In the genomic region with DNA sequence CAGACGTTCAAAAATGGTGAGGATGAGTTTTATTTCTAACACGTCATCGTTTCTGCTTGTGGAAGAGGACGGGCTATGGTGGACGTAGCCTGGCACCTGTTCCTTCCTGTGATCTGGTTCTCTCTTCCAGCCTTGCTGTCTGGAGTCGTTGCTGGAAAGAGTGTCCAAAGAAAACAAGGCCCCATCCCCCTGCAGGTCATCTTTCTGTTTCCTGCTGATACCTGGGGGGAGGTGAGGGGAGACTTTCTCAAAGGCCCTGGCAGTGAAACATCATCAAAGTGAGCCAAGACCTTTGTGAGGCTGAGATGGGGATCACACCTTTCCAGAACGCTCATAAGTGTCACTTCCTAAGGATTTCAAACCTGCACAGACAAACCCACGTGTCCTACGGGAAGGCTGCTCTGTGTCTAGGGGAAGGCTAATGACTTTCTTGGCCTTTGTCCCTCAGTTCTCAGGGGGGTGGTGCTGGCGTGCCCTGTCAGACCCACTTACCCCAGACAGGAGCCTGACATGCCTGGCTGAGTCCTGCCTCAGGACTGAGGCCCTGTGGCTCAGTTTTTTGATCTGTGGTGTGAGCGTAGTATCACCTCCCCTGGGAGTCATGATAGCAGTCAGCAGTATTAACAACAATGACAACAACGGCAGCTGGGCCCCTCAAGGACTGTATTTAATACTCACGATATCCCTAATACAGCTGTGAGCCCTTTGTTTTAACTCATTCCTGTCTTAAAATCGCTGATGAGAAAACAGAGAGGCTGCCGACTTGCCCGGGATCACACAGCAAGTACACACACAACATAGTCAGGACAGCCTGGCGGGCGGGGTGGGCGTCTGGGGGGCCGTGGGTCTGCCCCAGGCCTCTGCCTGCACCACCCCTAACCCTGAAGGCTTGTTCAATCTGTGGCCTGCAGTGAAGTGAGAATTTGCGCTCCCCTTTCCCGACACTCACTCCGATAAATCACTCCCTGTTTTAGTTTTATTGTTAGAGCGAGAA, we compare ENCODE assay signal across 12 cellular contexts.
DNase-seq lines count a peak whose midpoint lies in the region; ATAC-seq and TF ChIP-seq lines count a peak whose summit lies in the region.
"Had no signal": no experiment of that assay in that cellular context is flagged by ENCODE, and none has a peak within 500 bp of the region (broad histone marks: within the 10 kb centered on the region; RNA-seq: fewer than 3 reads in every experiment).

No MANE protein-coding gene starts in this region.

- H3K4me1 ChIP-seq in DOHH2 (ENCODE audit: control insufficient read depth, low read length), result peaks cover 47% of the 10 kb centered on the region
- peaks cover 6% of the 10 kb centered on the region for H3K4me1 ChIP-seq in GM23338 (ENCODE audit: insufficient read depth)
- peaks cover 30% of the 10 kb centered on the region for H3K4me1 ChIP-seq in muscle layer of colon (ENCODE audit: insufficient read depth, low read length)
- peaks cover 0 to 16% of the 10 kb centered on the region in 2 donors for H3K4me1 ChIP-seq in right atrium auricular region

- H3K27me3 ChIP-seq in DOHH2 (ENCODE audit: control insufficient read depth, low read length) (no peaks in the 10 kb centered on the region), GM23338 (ENCODE audit: insufficient read depth) (no peaks in the 10 kb centered on the region), muscle layer of colon (ENCODE audit: control insufficient read depth in 1 of 2, insufficient read depth in 2 of 2, low read length in 2 of 2) (no peaks in the 10 kb centered on the region), right atrium auricular region (no peaks in the 10 kb centered on the region)

- peak; percentile 23 for ATAC-seq in GM23338

- no peaks in the 10 kb centered on the region for H3K9me2 ChIP-seq in DOHH2 (replicated peaks; ENCODE audit: control insufficient read depth, low read length)
- H3K9me2 ChIP-seq in GM23338 (ENCODE audit: insufficient read depth), result no peaks in the 10 kb centered on the region

- H3K4me2 ChIP-seq in DOHH2 (ENCODE audit: low read length) (peak overlapping the region; percentile 74), GM23338 (peak overlapping the region; percentile 71)

- H3K79me2 ChIP-seq in DOHH2 (ENCODE audit: control insufficient read depth, low read length) (no peaks in the 10 kb centered on the region), GM23338 (replicated peaks; ENCODE audit: insufficient read depth) (no peaks in the 10 kb centered on the region)

- H4K20me1 ChIP-seq in DOHH2 (ENCODE audit: control insufficient read depth, insufficient read depth, low read depth, low read length) (no peaks in the 10 kb centered on the region), GM23338 (replicated peaks; ENCODE audit: insufficient read depth) (no peaks in the 10 kb centered on the region)

- peak overlapping the region; percentile 71 for H3K27ac Mint-ChIP-seq in GM23338

- peaks cover 41% of the 10 kb centered on the region for H3K4me1 Mint-ChIP-seq in GM23338

- peaks cover 2% of the 10 kb centered on the region for H3K27me3 Mint-ChIP-seq in GM23338 (ENCODE audit: insufficient read depth, low read depth, poor library complexity)

- H3F3A ChIP-seq in DOHH2 (ENCODE audit: control insufficient read depth, insufficient read depth) (no peaks in the 10 kb centered on the region; the same call in 1 of the 2 replicates), GM23338 (replicated peaks; ENCODE audit: low read depth) (no peaks in the 10 kb centered on the region)

- H3K9ac ChIP-seq in muscle layer of colon (ENCODE audit: low read length), result no peak overlapping the region

- H3K4me3 Mint-ChIP-seq in GM23338, result peak overlapping the region; percentile 3; the same call in 1 of the 3 replicates

- DNase-seq in GM23338 (ENCODE audit: low spot score), result peak; percentile 60
- peak; percentile 98 for DNase-seq in SK-N-DZ (ENCODE audit: low spot score)
- no peak for DNase-seq in NCI-H1694 (lab: John Stamatoyannopoulos, UW)
- no peak for DNase-seq in SIG-M5 treated with dmso at 0.1 percent for 504 hours (lab: John Stamatoyannopoulos, UW; ENCODE audit: unreplicated experiment)
- DNase-seq in SKM-1 treated with dmso at 0.1 percent for 144 hours (lab: John Stamatoyannopoulos, UW; ENCODE audit: unreplicated experiment), result no peak
- no peak for DNase-seq in right atrium auricular region (ENCODE audit: low spot score)
- DNase-seq: amniotic stem cell, NCI-H345 had no signal

- H3K36me3 ChIP-seq in DOHH2 (ENCODE audit: control insufficient read depth, low read length) (no peaks in the 10 kb centered on the region), GM23338 (ENCODE audit: insufficient read depth) (no peaks in the 10 kb centered on the region), muscle layer of colon (ENCODE audit: insufficient read depth, low read length) (no peaks in the 10 kb centered on the region), right atrium auricular region (no peaks in the 10 kb centered on the region)
- H3K36me3 ChIP-seq: thoracic aorta had no signal

- H3K4me3 ChIP-seq in DOHH2 (ENCODE audit: low read length), result peak overlapping the region; percentile 43
- no peak overlapping the region for H3K4me3 ChIP-seq in GM23338
- H3K4me3 ChIP-seq in muscle layer of colon (ENCODE audit: low read depth in 1 of 2, low read length in 2 of 2), result peak overlapping the region in 1 of 2 donors; percentile 1
- H3K4me3 ChIP-seq in right atrium auricular region, result no peak overlapping the region
- H3K4me3 ChIP-seq: thoracic aorta had no signal

- no peaks in the 10 kb centered on the region for H3K9me3 Mint-ChIP-seq in GM23338

- TF ChIP-seq CTCF in DOHH2 (IDR thresholded peaks at IDR 0.05; ENCODE audit: low read depth, low read length, poor library complexity, severe bottlenecking) (no peak), GM23338 (conservative IDR thresholded peaks at IDR 0.05; ENCODE audit: low read depth in 2 of 2) (no peak), right atrium auricular region (IDR thresholded peaks at IDR 0.05) (no peak)

- no peak overlapping the region for H2AFZ ChIP-seq in GM23338

- H3K9me3 ChIP-seq in DOHH2 (ENCODE audit: control insufficient read depth, insufficient read depth, low read length) (no peaks in the 10 kb centered on the region), muscle layer of colon (ENCODE audit: low read length) (no peaks in the 10 kb centered on the region), right atrium auricular region (no peaks in the 10 kb centered on the region)
- H3K9me3 ChIP-seq: thoracic aorta had no signal

- peak overlapping the region; percentile 54 for H3K27ac ChIP-seq in DOHH2 (ENCODE audit: low read depth, low read length)
- H3K27ac ChIP-seq in GM23338 (ENCODE audit: low read depth), result no peak overlapping the region
- peak overlapping the region; percentile 21 for H3K27ac ChIP-seq in muscle layer of colon (ENCODE audit: low read depth, low read length)
- H3K27ac ChIP-seq in right atrium auricular region, result no peak overlapping the region
- H3K27ac ChIP-seq: thoracic aorta, VCaP had no signal

- no peaks in the 10 kb centered on the region for H3K36me3 Mint-ChIP-seq in GM23338 (ENCODE audit: low read depth)

TF ChIP-seq in GM23338, 12 proteins besides CTCF, POLR2A, EP300 and RAD21:
- peak; percentile 70 for TF ChIP-seq CREB1 (CRISPR knock-in tag; IDR thresholded peaks at IDR 0.05; ENCODE audit: low read depth)
- TF ChIP-seq ZNF114 (CRISPR knock-in tag; IDR thresholded peaks at IDR 0.05), result no peak
TF ChIP-seq in GM23338: peak in this region for 1.

Comparison
In these comparisons a context has a peak if more than half of its experiments do, and no peak if none do; other contexts are left out.
1. H3K27ac ChIP-seq: peak in DOHH2 (single experiment) and muscle layer of colon (single experiment); none in GM23338 (single experiment) and right atrium auricular region (0 of 2).
2. DNase-seq: peak in GM23338 (single experiment) and SK-N-DZ (single experiment); none in NCI-H1694 (single experiment), SIG-M5 treated with dmso at 0.1 percent for 504 hours (single experiment), SKM-1 treated with dmso at 0.1 percent for 144 hours (single experiment) and right atrium auricular region (single experiment).